ENCODE assay signal across 22 cellular contexts in the genomic region with DNA sequence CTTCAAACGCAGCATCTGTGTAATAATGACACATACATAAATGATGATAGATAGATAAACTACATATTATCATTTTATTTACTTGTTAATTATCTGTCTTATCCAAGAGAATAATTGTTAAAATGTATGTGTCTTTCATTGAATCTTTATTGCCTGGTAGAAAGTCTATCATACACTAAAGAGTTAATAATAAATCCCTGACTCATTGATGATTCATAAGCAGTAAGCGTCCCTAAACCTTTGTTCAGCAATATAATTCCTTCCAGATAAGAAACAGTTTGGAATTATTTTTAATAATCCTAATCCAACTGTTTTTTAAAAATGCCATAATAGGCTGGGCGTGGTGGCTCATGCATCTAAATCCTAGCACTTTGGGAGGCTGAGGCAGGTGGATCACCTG.
"Had no signal": no experiment of that assay in that cellular context is flagged by ENCODE, and none has a peak within 500 bp of the region (broad histone marks: within the 10 kb centered on the region; RNA-seq: fewer than 3 reads in every experiment).

No MANE protein-coding gene starts in this region.

- H3K27me3 Mint-ChIP-seq: activated CD4-positive, alpha-beta T cell treated with anti-CD3 and anti-CD28 coated beads, Interleukin-2, amount 10 ng/mL, durations not matched to agents 7 days and 5 days; activated CD8-positive, alpha-beta memory T cell treated with anti-CD3 and anti-CD28 coated beads, Interleukin-2, amount 10 ng/mL, durations not matched to agents 7 days and 5 days; activated CD8-positive, alpha-beta T cell treated with anti-CD3 and anti-CD28 coated beads for 36 hours; naive thymus-derived CD4-positive, alpha-beta T cell had no signal

- H3K27ac Mint-ChIP-seq: activated CD4-positive, alpha-beta T cell treated with anti-CD3 and anti-CD28 coated beads, Interleukin-2, amount 10 ng/mL, durations not matched to agents 7 days and 5 days; activated CD8-positive, alpha-beta memory T cell treated with anti-CD3 and anti-CD28 coated beads, Interleukin-2, amount 10 ng/mL, durations not matched to agents 7 days and 5 days; activated CD8-positive, alpha-beta T cell treated with anti-CD3 and anti-CD28 coated beads for 36 hours; immature natural killer cell; naive thymus-derived CD4-positive, alpha-beta T cell had no signal

- H3K4me1 Mint-ChIP-seq: activated CD4-positive, alpha-beta T cell treated with anti-CD3 and anti-CD28 coated beads, Interleukin-2, amount 10 ng/mL, durations not matched to agents 7 days and 5 days; activated CD8-positive, alpha-beta memory T cell treated with anti-CD3 and anti-CD28 coated beads, Interleukin-2, amount 10 ng/mL, durations not matched to agents 7 days and 5 days; immature natural killer cell; naive thymus-derived CD4-positive, alpha-beta T cell; neural crest cell had no signal

- H3K4me3 Mint-ChIP-seq: activated CD4-positive, alpha-beta T cell treated with anti-CD3 and anti-CD28 coated beads, Interleukin-2, amount 10 ng/mL, durations not matched to agents 7 days and 5 days; activated CD8-positive, alpha-beta memory T cell treated with anti-CD3 and anti-CD28 coated beads, Interleukin-2, amount 10 ng/mL, durations not matched to agents 7 days and 5 days; activated CD8-positive, alpha-beta T cell treated with anti-CD3 and anti-CD28 coated beads for 36 hours; immature natural killer cell; naive thymus-derived CD4-positive, alpha-beta T cell; neural crest cell had no signal

- H3K4me1 ChIP-seq: body of pancreas, left ventricle myocardium inferior, right lobe of liver, testis, vagina had no signal

- H3K36me3 Mint-ChIP-seq: activated CD8-positive, alpha-beta memory T cell treated with anti-CD3 and anti-CD28 coated beads, Interleukin-2, amount 10 ng/mL, durations not matched to agents 7 days and 5 days; immature natural killer cell; naive thymus-derived CD4-positive, alpha-beta T cell had no signal

- ATAC-seq: activated CD8-positive, alpha-beta memory T cell treated with anti-CD3 and anti-CD28 coated beads, Interleukin-2, amount 10 ng/mL, durations not matched to agents 7 days and 5 days; activated CD8-positive, alpha-beta T cell treated with anti-CD3 and anti-CD28 coated beads for 36 hours; body of pancreas; naive thymus-derived CD4-positive, alpha-beta T cell; right lobe of liver had no signal

- H3K27me3 ChIP-seq: body of pancreas, hepatocyte, right lobe of liver, testis, vagina had no signal

- H2AFZ ChIP-seq: hepatocyte had no signal

- H3K79me2 ChIP-seq: hepatocyte had no signal

- H3K36me3 ChIP-seq: left ventricle myocardium inferior, right lobe of liver, vagina had no signal

- H3K27ac ChIP-seq: body of pancreas, hepatocyte, left ventricle myocardium inferior, right lobe of liver, testis, vagina had no signal

- H3K4me3 ChIP-seq: body of pancreas, hepatocyte, left ventricle myocardium inferior, right lobe of liver, smooth muscle cell, testis, vagina had no signal

- H3K9me3 ChIP-seq: body of pancreas, left ventricle myocardium inferior, right lobe of liver, testis, vagina had no signal

- H3K4me2 ChIP-seq: hepatocyte, smooth muscle cell had no signal

- DNase-seq: activated CD4-positive, alpha-beta T cell treated with anti-CD3 and anti-CD28 coated beads, Interleukin-2, amount 10 ng/mL, durations not matched to agents 7 days and 5 days; activated CD8-positive, alpha-beta memory T cell treated with anti-CD3 and anti-CD28 coated beads, Interleukin-2, amount 10 ng/mL, durations not matched to agents 7 days and 5 days; activated CD8-positive, alpha-beta T cell treated with anti-CD3 and anti-CD28 coated beads for 36 hours; activated gamma-delta T cell; activated naive CD4-positive, alpha-beta T cell treated with anti-CD3 and anti-CD28 coated beads, Interleukin-2, amount 50 U/mL, for 16 hours; activated T-cell treated with anti-CD3 and anti-CD28 coated beads for 4 hours; anterior cingulate cortex; body of pancreas; foreskin fibroblast; immature natural killer cell; left ventricle myocardium inferior; naive thymus-derived CD4-positive, alpha-beta T cell; occipital lobe; right lobe of liver; stimulated activated CD4-positive, alpha-beta T cell treated with anti-CD3 and anti-CD28 coated beads, Interleukin-15, amount 100 ng/mL, for 24 hours; stimulated activated naive CD4-positive, alpha-beta T cell; testis; trophoblast cell had no signal

- H3K9me3 Mint-ChIP-seq: activated CD4-positive, alpha-beta T cell treated with anti-CD3 and anti-CD28 coated beads, Interleukin-2, amount 10 ng/mL, durations not matched to agents 7 days and 5 days; neural crest cell had no signal
